Comparison of ENCODE assay signal across 1 cellular context in genomic region chr12:40149673-40150260, GRCh38.
A peak's percentile ranks its signal among the peaks of the same experiment; 100 is the strongest.
TF ChIP-seq lines count a peak whose summit lies in the region.

No MANE protein-coding gene starts in this region.

TF ChIP-seq in H1, 55 proteins besides CTCF, POLR2A, EP300 and RAD21:
- no peak for TF ChIP-seq ATF2 (IDR thresholded peaks at IDR 0.05; ENCODE audit: low read length)
- no peak for TF ChIP-seq TAF7 (optimal IDR thresholded peaks at IDR 0.05; ENCODE audit: borderline replicate concordance, low read depth, low read length)
- 0 out of 2 replicates have a peak, but pooled peaks have one; percentile 17 for TF ChIP-seq CEBPB (IDR thresholded peaks at IDR 0.05; ENCODE audit: low read depth, low read length)
- TF ChIP-seq ZNF274 (IDR thresholded peaks at IDR 0.05; ENCODE audit: borderline replicate concordance, extremely low read depth, low read length): no peak
- no peak for TF ChIP-seq BACH1 (IDR thresholded peaks at IDR 0.05; ENCODE audit: low read length)
- TF ChIP-seq CTBP2 (IDR thresholded peaks at IDR 0.05; ENCODE audit: borderline replicate concordance, insufficient read depth, insufficient read length, low read length): no peak
- no peak for TF ChIP-seq GABPA (IDR thresholded peaks at IDR 0.05; ENCODE audit: borderline replicate concordance, insufficient read depth, low read length)
- no peak for TF ChIP-seq EZH2 (IDR thresholded peaks at IDR 0.05; ENCODE audit: low read depth, low read length, severe bottlenecking)
